ENCODE assay signal across 19 cellular contexts in genomic region chr6:132714160-132714559, GRCh38. TPM values are rescaled to one million over a fixed set of nuclear protein-coding genes. Genes with fewer than 3 reads are reported as not detected.
DNase-seq lines count a peak whose midpoint lies in the region; ATAC-seq and TF ChIP-seq lines count a peak whose summit lies in the region.
"Had no signal": no experiment of that assay in that cellular context is flagged by ENCODE, and none has a peak within 500 bp of the region (broad histone marks: within the 10 kb centered on the region; RNA-seq: fewer than 3 reads in every experiment).

No MANE protein-coding gene starts in this region.

- TF ChIP-seq CTCF in natural killer cell (IDR thresholded peaks at IDR 0.05), result no peak
- no peak for TF ChIP-seq CTCF in neutrophil (IDR thresholded peaks at IDR 0.05)
- no peak for TF ChIP-seq CTCF in upper lobe of right lung (IDR thresholded peaks at IDR 0.05)

- H3K36me3 ChIP-seq in neutrophil, result no peaks in the 10 kb centered on the region
- H3K36me3 ChIP-seq in upper lobe of right lung, result no peaks in the 10 kb centered on the region
- H3K36me3 ChIP-seq: BE2C had no signal

- peak overlapping the region in 1 of 2 donors; percentile 9 for H3K27ac Mint-ChIP-seq in natural killer cell treated with Interleukin-12 subunit alpha and Interleukin-12 subunit beta and Interleukin-15 and Interleukin-18, amount 100 ng/mL, for 72 hours
- H3K27ac Mint-ChIP-seq in natural killer cell, result no peak overlapping the region
- H3K27ac Mint-ChIP-seq: CD4-positive, alpha-beta T cell; H9 had no signal

- no peaks in the 10 kb centered on the region for H3K27me3 ChIP-seq in neutrophil
- no peaks in the 10 kb centered on the region for H3K27me3 ChIP-seq in upper lobe of right lung

- intact Hi-C loops in natural killer cell (cut with micrococcal nuclease), result no loop called here
- intact Hi-C loops in upper lobe of right lung (cut with DNase I), result no loop called here

- H3K9me3 Mint-ChIP-seq in natural killer cell treated with Interleukin-12 subunit alpha and Interleukin-12 subunit beta and Interleukin-15 and Interleukin-18, amount 100 ng/mL, for 72 hours, result no peaks in the 10 kb centered on the region
- no peaks in the 10 kb centered on the region for H3K9me3 Mint-ChIP-seq in natural killer cell
- H3K9me3 Mint-ChIP-seq: CD4-positive, alpha-beta T cell; H9 had no signal

- no peaks in the 10 kb centered on the region for H3K36me3 Mint-ChIP-seq in natural killer cell treated with Interleukin-12 subunit alpha and Interleukin-12 subunit beta and Interleukin-15 and Interleukin-18, amount 100 ng/mL, for 72 hours
- H3K36me3 Mint-ChIP-seq in natural killer cell, result no peaks in the 10 kb centered on the region

- ATAC-seq in natural killer cell treated with Interleukin-12 subunit alpha and Interleukin-12 subunit beta and Interleukin-15 and Interleukin-18, amount 100 ng/mL, for 72 hours, result no peak
- no peak for ATAC-seq in natural killer cell
- peak; percentile 5 for ATAC-seq in left lobe of liver
- peak; percentile 20 for ATAC-seq in upper lobe of right lung

- no peak for DNase-seq in natural killer cell treated with Interleukin-12 subunit alpha and Interleukin-12 subunit beta and Interleukin-15 and Interleukin-18, amount 100 ng/mL, for 72 hours (ENCODE audit: low spot score)
- DNase-seq in natural killer cell (no peak), left lobe of liver (ENCODE audit: low spot score) (no peak), upper lobe of right lung (no peak), SHP77 treated with DMSO at 0.1 percent for 48 hours (lab: John Stamatoyannopoulos, UW) (no peak), glomerular visceral epithelial cell (ENCODE audit: extremely low spot score) (no peak), NCI-H1930 (lab: John Stamatoyannopoulos, UW) (no peak)
- DNase-seq: BE2C; CD4-positive, alpha-beta T cell; DMS53; H9; NCI-H1694 treated with DMSO at 0.1 percent for 48 hours; NCI-H2107; NCI-H2227 treated with DMSO at 0.1 percent for 48 hours; NCI-H510A treated with DMSO at 0.1 percent for 48 hours; NCI-H82 had no signal

- H3K27ac ChIP-seq in neutrophil (peak overlapping the region; percentile 90), upper lobe of right lung (peak overlapping the region; percentile 61)
- H3K27ac ChIP-seq: KMS-11 had no signal

- H3K9me3 ChIP-seq in neutrophil, result no peaks in the 10 kb centered on the region
- H3K9me3 ChIP-seq in upper lobe of right lung, result no peaks in the 10 kb centered on the region
- H3K9me3 ChIP-seq: BE2C had no signal

- H3K27me3 Mint-ChIP-seq in natural killer cell treated with Interleukin-12 subunit alpha and Interleukin-12 subunit beta and Interleukin-15 and Interleukin-18, amount 100 ng/mL, for 72 hours, result peaks cover 7 to 12% of the 10 kb centered on the region in 2 donors
- H3K27me3 Mint-ChIP-seq in natural killer cell (ENCODE audit: low read depth in 2 of 2), result peaks cover 8 to 27% of the 10 kb centered on the region in 2 donors

- H3K4me3 Mint-ChIP-seq in natural killer cell treated with Interleukin-12 subunit alpha and Interleukin-12 subunit beta and Interleukin-15 and Interleukin-18, amount 100 ng/mL, for 72 hours, result peak overlapping the region; percentile 28
- no peak overlapping the region for H3K4me3 Mint-ChIP-seq in natural killer cell
- H3K4me3 Mint-ChIP-seq: CD4-positive, alpha-beta T cell; H9 had no signal

- peaks cover 8 to 10% of the 10 kb centered on the region in 2 donors for H3K4me1 Mint-ChIP-seq in natural killer cell treated with Interleukin-12 subunit alpha and Interleukin-12 subunit beta and Interleukin-15 and Interleukin-18, amount 100 ng/mL, for 72 hours (ENCODE audit: low read depth in 2 of 2)
- H3K4me1 Mint-ChIP-seq in natural killer cell, result peaks cover 0 to 4% of the 10 kb centered on the region in 2 donors

- peaks cover 58 to 70% of the 10 kb centered on the region in 2 experiments for H3K4me1 ChIP-seq in neutrophil (ENCODE audit: control insufficient read depth in 1 of 2, insufficient read depth in 1 of 2, low read depth in 1 of 2, low read length in 1 of 2)
- no peaks in the 10 kb centered on the region for H3K4me1 ChIP-seq in upper lobe of right lung
- H3K4me1 ChIP-seq: BE2C had no signal

- peak overlapping the region; percentile 58 to 61 for H3K4me3 ChIP-seq in neutrophil (ENCODE audit: low read depth in 1 of 2, low read length in 1 of 2)
- H3K4me3 ChIP-seq in upper lobe of right lung, result no peak overlapping the region

RNA-seq across cellular contexts. Expression of gene VNN1, which starts 0.3 kb away (rescaled TPM):
- 1 to 10 TPM in 1 of 2 donors, under 1 TPM in 1; 0.83 to 1.6 TPM for total RNA-seq in natural killer cell treated with Interleukin-12 subunit alpha and Interleukin-12 subunit beta and Interleukin-15 and Interleukin-18, amount 100 ng/mL, for 72 hours
- total RNA-seq in natural killer cell (1 to 10 TPM in 2 of 3 donors, not detected in 1; 1.1 to 1.6 TPM), left lobe of liver (74.8 TPM), upper lobe of right lung (10.1 TPM)
- total RNA-seq: CD4-positive, alpha-beta T cell; H9 had no signal

RNA-seq across cellular contexts. Expression of gene VNN2, which starts 43.5 kb away (rescaled TPM):
- total RNA-seq in natural killer cell treated with Interleukin-12 subunit alpha and Interleukin-12 subunit beta and Interleukin-15 and Interleukin-18, amount 100 ng/mL, for 72 hours, result 10 to 100 TPM; 28.9 to 30.8 TPM
- total RNA-seq in natural killer cell, result 10 to 100 TPM; 20.3 to 31.9 (median 25.4) TPM
- 0.78 TPM for total RNA-seq in left lobe of liver
- total RNA-seq in upper lobe of right lung, result 14.0 TPM
- total RNA-seq: H9 had no signal

RNA-seq across cellular contexts. Expression of gene TAAR1, which starts 55.2 kb away (rescaled TPM):
- not detected for total RNA-seq in natural killer cell treated with Interleukin-12 subunit alpha and Interleukin-12 subunit beta and Interleukin-15 and Interleukin-18, amount 100 ng/mL, for 72 hours
- total RNA-seq in natural killer cell (not detected), left lobe of liver (not detected), upper lobe of right lung (not detected)
- total RNA-seq: CD4-positive, alpha-beta T cell; H9; RPMI7951 had no signal

Comparison
In these comparisons a context has a peak if more than half of its experiments do, and no peak if none do; other contexts are left out.
1. ATAC-seq: peak in left lobe of liver (single experiment) and upper lobe of right lung (single experiment); none in natural killer cell treated with Interleukin-12 subunit alpha and Interleukin-12 subunit beta and Interleukin-15 and Interleukin-18, amount 100 ng/mL, for 72 hours (0 of 2) and natural killer cell (0 of 3).